In the genomic region with DNA sequence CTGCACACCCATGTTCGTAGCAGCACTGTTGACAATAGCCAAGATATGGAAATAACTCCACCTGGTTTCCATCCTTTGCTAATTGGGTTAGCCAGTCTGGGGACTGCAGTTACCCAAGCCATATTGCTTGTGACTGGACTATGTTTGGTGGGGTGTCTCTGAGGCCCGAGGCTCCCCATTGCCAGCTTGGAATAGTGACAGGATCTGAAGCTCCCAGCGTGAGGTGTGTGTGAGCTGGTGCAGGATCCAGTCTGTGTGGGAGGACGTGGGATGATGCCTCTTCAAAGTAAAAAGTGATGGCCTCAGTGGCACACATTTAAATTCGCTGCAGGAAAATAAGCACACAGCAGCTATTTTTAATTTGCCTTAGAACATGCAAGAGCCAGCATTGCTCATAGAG, we compare ENCODE assay signal across 26 cellular contexts.
"Had no signal": no experiment of that assay in that cellular context is flagged by ENCODE, and none has a peak within 500 bp of the region (broad histone marks: within the 10 kb centered on the region; RNA-seq: fewer than 3 reads in every experiment).

No MANE protein-coding gene starts in this region.

- H3K4me3 ChIP-seq: colonic mucosa, esophagus muscularis mucosa, gastroesophageal sphincter, heart right ventricle, lower lobe of right lung, prostate gland, sigmoid colon, stomach, testis, tibial nerve, upper lobe of left lung had no signal

- H3K27ac Mint-ChIP-seq: dendritic cell treated with granulocyte-macrophage colony-stimulating factor and Interleukin-4, amounts not matched to agents 40 ng/mL and 50 ng/mL, for 4 days; memory B cell; natural killer cell; stimulated activated effector memory CD8-positive, alpha-beta T cell treated with anti-CD3 and anti-CD28 coated beads, Interleukin-12 subunit alpha, Interleukin-12 subunit beta, amount 100 ng/mL, for 72 hours had no signal

- H3K36me3 Mint-ChIP-seq: memory B cell; natural killer cell; stimulated activated effector memory CD8-positive, alpha-beta T cell treated with anti-CD3 and anti-CD28 coated beads, Interleukin-12 subunit alpha, Interleukin-12 subunit beta, amount 100 ng/mL, for 72 hours had no signal

- H3K4me3 Mint-ChIP-seq: dendritic cell treated with granulocyte-macrophage colony-stimulating factor and Interleukin-4, amounts not matched to agents 40 ng/mL and 50 ng/mL, for 4 days; memory B cell; natural killer cell; stimulated activated effector memory CD8-positive, alpha-beta T cell treated with anti-CD3 and anti-CD28 coated beads, Interleukin-12 subunit alpha, Interleukin-12 subunit beta, amount 100 ng/mL, for 72 hours had no signal

- H3K9me3 ChIP-seq: colonic mucosa, esophagus muscularis mucosa, gastroesophageal sphincter, heart right ventricle, lower lobe of right lung, neutrophil, prostate gland, sigmoid colon, stomach, testis, tibial nerve, upper lobe of left lung had no signal

- H3K4me1 Mint-ChIP-seq: natural killer cell had no signal

- H3K27ac ChIP-seq: colonic mucosa, esophagus muscularis mucosa, foreskin keratinocyte, gastroesophageal sphincter, heart right ventricle, lower lobe of right lung, neutrophil, prostate gland, sigmoid colon, stomach, testis, tibial nerve, upper lobe of left lung had no signal

- H3K9me3 Mint-ChIP-seq: dendritic cell treated with granulocyte-macrophage colony-stimulating factor and Interleukin-4, amounts not matched to agents 40 ng/mL and 50 ng/mL, for 4 days; natural killer cell; stimulated activated effector memory CD8-positive, alpha-beta T cell treated with anti-CD3 and anti-CD28 coated beads, Interleukin-12 subunit alpha, Interleukin-12 subunit beta, amount 100 ng/mL, for 72 hours had no signal

- H3K27me3 ChIP-seq: colonic mucosa, esophagus muscularis mucosa, gastroesophageal sphincter, sigmoid colon, testis, tibial nerve, upper lobe of left lung had no signal

- DNase-seq: colonic mucosa; effector CD8-positive, alpha-beta T cell; foreskin keratinocyte; heart right ventricle; hippocampal formation; kidney glomerular epithelial cell; left colon; left ventricle myocardium superior; lower lobe of right lung; natural killer cell; right cardiac atrium; sigmoid colon; stimulated activated CD4-positive, alpha-beta T cell treated with anti-CD3 and anti-CD28 coated beads, Interleukin-2, amount 100 ng/mL, for 24 hours; stimulated activated CD4-positive, alpha-beta T cell treated with anti-CD3 and anti-CD28 coated beads, Interleukin-4, amount 100 ng/mL, for 24 hours; stimulated activated naive CD4-positive, alpha-beta T cell treated with Interleukin-2 at 50 U/mL for 16 hours; stomach; testis; upper lobe of left lung had no signal

- ATAC-seq: foreskin keratinocyte; gastroesophageal sphincter; heart right ventricle; left colon; left ventricle myocardium superior; lower lobe of right lung; natural killer cell; right cardiac atrium; stimulated activated effector memory CD8-positive, alpha-beta T cell treated with anti-CD3 and anti-CD28 coated beads, Interleukin-12 subunit alpha, Interleukin-12 subunit beta, amount 100 ng/mL, for 72 hours had no signal

- H3K36me3 ChIP-seq: colonic mucosa, esophagus muscularis mucosa, gastroesophageal sphincter, heart right ventricle, lower lobe of right lung, neutrophil, prostate gland, sigmoid colon, stomach, tibial nerve, upper lobe of left lung had no signal

- H3K4me1 ChIP-seq: colonic mucosa, heart right ventricle, prostate gland, sigmoid colon, stomach, testis, tibial nerve, upper lobe of left lung had no signal
